23 cellular contexts compared by ENCODE assay signal in genomic region chr2:2075866-2076265, GRCh38.
DNase-seq lines count a peak whose midpoint lies in the region; ATAC-seq, FAIRE-seq and TF ChIP-seq lines count a peak whose summit lies in the region.
"Had no signal": no experiment of that assay in that cellular context is flagged by ENCODE, and none has a peak within 500 bp of the region (broad histone marks: within the 10 kb centered on the region; RNA-seq: fewer than 3 reads in every experiment).

No MANE protein-coding gene starts in this region.

- ATAC-seq in pancreas = peak in 3 of 4 donors; percentile 34 to 69 (median 55)
- ATAC-seq: A549, GM12878, GM23338 had no signal

- no peak overlapping the region for H2BK120ac ChIP-seq in H1 (replicated peaks; ENCODE audit: low read depth, low read length)

- no peaks in the 10 kb centered on the region for H3K4me1 Mint-ChIP-seq in MCF 10A (ENCODE audit: insufficient read depth, unreplicated experiment)
- no peaks in the 10 kb centered on the region for H3K4me1 Mint-ChIP-seq in osteocyte (ENCODE audit: unreplicated experiment)
- H3K4me1 Mint-ChIP-seq: CD4-positive, alpha-beta memory T cell; GM23338 had no signal

- H3K36me3 ChIP-seq in mammary epithelial cell (ENCODE audit: insufficient read depth, low read length) = no peaks in the 10 kb centered on the region
- H3K36me3 ChIP-seq in H1 (ENCODE audit: control insufficient read depth in 2 of 4, insufficient read depth in 4 of 4, low read length in 3 of 4) = no peaks in the 10 kb centered on the region
- H3K36me3 ChIP-seq in pancreas = no peaks in the 10 kb centered on the region
- H3K36me3 ChIP-seq: HAP-1 had no signal

- POLR2A ChIA-PET in MCF 10A (lab: Yijun Ruan, JAX) = no interaction called here
- POLR2A ChIA-PET in H1 (lab: Charles Lee; ENCODE audit: partially characterized antibody) = no interaction called here

- no peak overlapping the region for H3K4me3 ChIP-seq in mammary epithelial cell (replicated peaks in 1 of 3; ENCODE audit: insufficient read depth in 1 of 3, low read depth in 2 of 3, low read length in 3 of 3)
- H3K4me3 ChIP-seq in H1 (ENCODE audit: extremely low read depth in 1 of 4, insufficient read depth in 2 of 4, low read depth in 3 of 4, low read length in 4 of 4) = no peak overlapping the region
- H3K4me3 ChIP-seq in pancreas = no peak overlapping the region
- H3K4me3 ChIP-seq: A549, GM12878, GM23338, HAP-1 had no signal

- H2AFZ ChIP-seq in mammary epithelial cell (ENCODE audit: low read depth, low read length) = no peak overlapping the region
- H2AFZ ChIP-seq in H1 (ENCODE audit: low read length) = 0 out of 2 replicates have a peak overlapping the region, but pooled peaks have one; percentile 40
- H2AFZ ChIP-seq: GM23338 had no signal

- 58% methylated on average over 2 of the region's 2 CpGs for WGBS in mammary epithelial cell (ENCODE audit: low coverage, missing lambda C conversion rate)
- WGBS in H1 (ENCODE audit: extremely low coverage in 1 of 2, insufficient coverage in 1 of 2, insufficient read length in 1 of 2, insufficient replicate concordance in 2 of 2, low coverage in 1 of 2, low lambda C conversion rate in 2 of 2, missing lambda C conversion rate in 1 of 2), 2 experiments = 89% methylated on average over 2 of the region's 2 CpGs; no CpG with 5 or more reads in 1 of the 2 experiments
- 27 to 37% methylated on average over 2 of the region's 2 CpGs for WGBS in pancreas, 2 donors

- H3K79me2 ChIP-seq in mammary epithelial cell (ENCODE audit: insufficient read depth, low read length) = no peaks in the 10 kb centered on the region
- no peaks in the 10 kb centered on the region for H3K79me2 ChIP-seq in H1 (ENCODE audit: control insufficient read depth in 1 of 2, insufficient read depth in 2 of 2, low read length in 2 of 2)

- H4K8ac ChIP-seq in H1 (ENCODE audit: extremely low read depth, insufficient read depth, low read length) = no peak overlapping the region

- H3K4me3 Mint-ChIP-seq in MCF 10A (ENCODE audit: unreplicated experiment) (no peak overlapping the region), osteocyte (ENCODE audit: unreplicated experiment) (no peak overlapping the region)
- H3K4me3 Mint-ChIP-seq: CD4-positive, alpha-beta memory T cell; GM23338; HFFc6 had no signal

- no peak overlapping the region for H2BK5ac ChIP-seq in H1 (ENCODE audit: low read depth, low read length)

- H2AK5ac ChIP-seq in H1 (ENCODE audit: low read depth, low read length) = no peak overlapping the region

- dilution Hi-C loops in mammary epithelial cell (cut with HindIII; ENCODE audit: low sequenced_read_pairs) = no loop called here

- H3K27me3 ChIP-seq in mammary epithelial cell (ENCODE audit: insufficient read depth, low read length) = no peaks in the 10 kb centered on the region
- no peaks in the 10 kb centered on the region for H3K27me3 ChIP-seq in H1 (replicated peaks in 1 of 4; ENCODE audit: control insufficient read depth in 3 of 4, extremely low read depth in 1 of 4, insufficient read depth in 3 of 4, low read length in 3 of 4)
- H3K27me3 ChIP-seq in pancreas = no peaks in the 10 kb centered on the region

- no peaks in the 10 kb centered on the region for H3K23me2 ChIP-seq in H1 (ENCODE audit: low read depth, low read length)

- H4K5ac ChIP-seq in H1 (ENCODE audit: insufficient read length, low read depth, low read length) = no peak overlapping the region

- H3K9me3 Mint-ChIP-seq in MCF 10A (ENCODE audit: unreplicated experiment) (peaks cover 13% of the 10 kb centered on the region), osteocyte (ENCODE audit: unreplicated experiment) (peaks cover 28% of the 10 kb centered on the region)

- no peak for TF ChIP-seq EP300 in H1 (IDR thresholded peaks at IDR 0.05; ENCODE audit: borderline replicate concordance in 1 of 2, low read depth in 2 of 2, low read length in 2 of 2)

- no peak overlapping the region for H3K23ac ChIP-seq in H1 (ENCODE audit: insufficient read length)

- H4K91ac ChIP-seq in H1 (replicated peaks; ENCODE audit: insufficient read length, low read length) = no peak overlapping the region

- no peak overlapping the region for H2BK15ac ChIP-seq in H1 (ENCODE audit: low read length)

- H3K4me1 ChIP-seq in mammary epithelial cell (ENCODE audit: insufficient read depth, low read length) (no peaks in the 10 kb centered on the region), H1 (replicated peaks in 1 of 4; ENCODE audit: control insufficient read depth in 3 of 4, insufficient read depth in 4 of 4, low read length in 3 of 4) (no peaks in the 10 kb centered on the region), pancreas (no peaks in the 10 kb centered on the region)
- H3K4me1 ChIP-seq: A549, HAP-1 had no signal

- FAIRE-seq in H1 (lab: Jason Lieb, UNC) = no peak
- FAIRE-seq in pancreas (lab: Jason Lieb, UNC) = no peak
- FAIRE-seq: A549, GM12878, H54 had no signal

- no peak for TF ChIP-seq RAD21 in H1 (IDR thresholded peaks at IDR 0.05 in 1 of 2, conservative IDR thresholded peaks at IDR 0.05 in 1 of 2; ENCODE audit: low read depth in 2 of 2, low read length in 2 of 2)

- no peaks in the 10 kb centered on the region for H3K27me3 Mint-ChIP-seq in MCF 10A (ENCODE audit: insufficient read depth, unreplicated experiment)
- H3K27me3 Mint-ChIP-seq in osteocyte (ENCODE audit: unreplicated experiment) = peaks cover 21% of the 10 kb centered on the region

- no peak overlapping the region for H3K9ac ChIP-seq in mammary epithelial cell (ENCODE audit: insufficient read depth, low read length)
- H3K9ac ChIP-seq in H1 (replicated peaks in 1 of 4; ENCODE audit: extremely low read depth in 1 of 4, low read depth in 3 of 4, low read length in 3 of 4) = no peak overlapping the region

- H3K36me3 Mint-ChIP-seq in MCF 10A (ENCODE audit: insufficient read depth, unreplicated experiment) (no peaks in the 10 kb centered on the region), osteocyte (ENCODE audit: unreplicated experiment) (no peaks in the 10 kb centered on the region)

- H3K27ac ChIP-seq in mammary epithelial cell (ENCODE audit: insufficient read depth, low read depth, low read length) (no peak overlapping the region), H1 (ENCODE audit: low read depth, low read length) (no peak overlapping the region), pancreas (no peak overlapping the region)
- H3K27ac ChIP-seq: A549 had no signal

- intact Hi-C loops in MCF 10A (cut with micrococcal nuclease) = no loop called here
- intact Hi-C loops in mammary epithelial cell (cut with micrococcal nuclease) = no loop called here
- intact Hi-C loops in pancreas (cut with DNase I) = no loop called here

- H3K79me1 ChIP-seq in H1 (ENCODE audit: low read depth, low read length) = no peaks in the 10 kb centered on the region

- H3K9me3 ChIP-seq in mammary epithelial cell (replicated peaks; ENCODE audit: insufficient read depth, low read length) (peaks cover 12% of the 10 kb centered on the region), H1 (ENCODE audit: insufficient read depth in 2 of 2, low read depth in 1 of 2, low read length in 1 of 2) (peaks cover 0 to 2% of the 10 kb centered on the region in 2 experiments; a peak in 2 of 4 replicates), pancreas (no peaks in the 10 kb centered on the region)
- H3K9me3 ChIP-seq: A549, HAP-1 had no signal

- no peak overlapping the region for H3K14ac ChIP-seq in H1 (ENCODE audit: insufficient read length)

- H2BK12ac ChIP-seq in H1 (ENCODE audit: low read depth, low read length) = no peak overlapping the region

- TF ChIP-seq POLR2A in H1 (IDR thresholded peaks at IDR 0.05; ENCODE audit: control extremely low read depth in 1 of 2, low read depth in 2 of 2, low read length in 2 of 2) = no peak

- CTCF ChIA-PET in MCF 10A (lab: Yijun Ruan, JAX) (no interaction called here), mammary epithelial cell (lab: Charles Lee; ENCODE audit: low non-redundant PET) (no interaction called here), H1 (lab: Charles Lee; ENCODE audit: partially characterized antibody) (no interaction called here)

- H3K27ac Mint-ChIP-seq in MCF 10A (ENCODE audit: low read depth, unreplicated experiment) (no peak overlapping the region), osteocyte (ENCODE audit: unreplicated experiment) (no peak overlapping the region)
- H3K27ac Mint-ChIP-seq: CD4-positive, alpha-beta memory T cell; GM23338; HFFc6 had no signal

- H3K56ac ChIP-seq in H1 (replicated peaks; ENCODE audit: insufficient read length, low read depth, low read length) = no peak overlapping the region

- H2BK20ac ChIP-seq in H1 (ENCODE audit: low read length) = no peak overlapping the region

- in situ Hi-C loops in mammary epithelial cell (cut with MboI; ENCODE audit: low sequenced_read_pairs in 2 of 2) = no loop called here

- no peak for TF ChIP-seq CTCF in MCF 10A (IDR thresholded peaks at IDR 0.05; ENCODE audit: unreplicated experiment)
- no peak for TF ChIP-seq CTCF in mammary epithelial cell (conservative IDR thresholded peaks at IDR 0.05 in 1 of 2, IDR thresholded peaks at IDR 0.05 in 1 of 2; ENCODE audit: extremely low read depth in 1 of 2, insufficient read depth in 1 of 2, low read depth in 1 of 2, low read length in 2 of 2)
- no peak for TF ChIP-seq CTCF in H1 (IDR thresholded peaks at IDR 0.05; ENCODE audit: control extremely low read depth in 1 of 3, insufficient read depth in 1 of 3, low read depth in 1 of 3, low read length in 3 of 3)
- no peak for TF ChIP-seq CTCF in pancreas (IDR thresholded peaks at IDR 0.05)
- TF ChIP-seq CTCF in osteocyte (IDR thresholded peaks at IDR 0.05) = no peak

- BruUV-seq in MCF 10A (replicated peaks; lab: Mats Ljungman, UMichigan) = no TSS peak
- no TSS peak for BruUV-seq in mammary epithelial cell (replicated peaks; lab: Mats Ljungman, UMichigan)

- DNase-seq in MCF 10A (ENCODE audit: unreplicated experiment) (peak; percentile 8), mammary epithelial cell (no peak), astrocyte of the hippocampus (ENCODE audit: low read depth, low spot score) (peak; percentile 37), H1 (ENCODE audit: low read depth in 1 of 2, low spot score in 2 of 2) (no peak), pancreas (peak in 2 of 6 donors; percentile 14 to 59), epidermal melanocyte (ENCODE audit: insufficient read length, low spot score) (no peak), osteocyte (ENCODE audit: extremely low spot score, unreplicated experiment) (no peak)
- DNase-seq: 8988T; ACHN; AML-193; C1 segment of cervical spinal cord; Calu3; CD4-positive, alpha-beta memory T cell; COR-L47; DMS79; EL; GDM1; HFFc6 had no signal

- no peak overlapping the region for H3K18ac ChIP-seq in H1 (ENCODE audit: extremely low read depth, low read length)

- no peak overlapping the region for H3K4me2 ChIP-seq in mammary epithelial cell (ENCODE audit: insufficient read depth, low read depth, low read length)
- H3K4me2 ChIP-seq in H1 (ENCODE audit: insufficient read depth in 1 of 2, low read depth in 2 of 2, low read length in 2 of 2) = no peak overlapping the region
- H3K4me2 ChIP-seq: A549, GM23338 had no signal

- H3K4ac ChIP-seq in H1 (replicated peaks; ENCODE audit: insufficient read length, low read depth, low read length) = no peak overlapping the region

- H4K20me1 ChIP-seq in mammary epithelial cell (ENCODE audit: insufficient read depth, low read length) = no peaks in the 10 kb centered on the region
- H4K20me1 ChIP-seq in H1 (replicated peaks in 1 of 2; ENCODE audit: control insufficient read depth in 1 of 2, insufficient read depth in 2 of 2, low read length in 2 of 2) = no peaks in the 10 kb centered on the region

TF ChIP-seq in H1, 55 proteins besides CTCF, POLR2A, EP300 and RAD21 (continues in another document):
- TF ChIP-seq NANOG (IDR thresholded peaks at IDR 0.05; ENCODE audit: insufficient read depth, low read depth, low read length, poor library complexity, severe bottlenecking) = no peak

Comparison
In these comparisons a context has a peak if more than half of its experiments do, and no peak if none do; other contexts are left out.
1. DNase-seq: peak in MCF 10A (single experiment) and astrocyte of the hippocampus (single experiment); none in mammary epithelial cell (single experiment), H1 (0 of 2), epidermal melanocyte (single experiment) and osteocyte (single experiment).